ENCODE assay signal across 14 cellular contexts in genomic region chr16:12257926-12258561, GRCh38.
DNase-seq lines count a peak whose midpoint lies in the region; ATAC-seq and TF ChIP-seq lines count a peak whose summit lies in the region.
"Had no signal": no experiment of that assay in that cellular context is flagged by ENCODE, and none has a peak within 500 bp of the region (broad histone marks: within the 10 kb centered on the region; RNA-seq: fewer than 3 reads in every experiment).

No MANE protein-coding gene starts in this region.

- H3K23me2 ChIP-seq in H9 (ENCODE audit: insufficient read length, low read depth, low read length, poor library complexity, severe bottlenecking), result no peaks in the 10 kb centered on the region

- H3K9ac ChIP-seq in H9 (ENCODE audit: extremely low read depth, insufficient read length, low read length) (no peak overlapping the region), neuronal stem cell (ENCODE audit: low read depth, low read length, poor library complexity) (no peak overlapping the region)

- H4K8ac ChIP-seq in H9 (replicated peaks; ENCODE audit: insufficient read length, low read depth, low read length) (no peak overlapping the region), neuronal stem cell (ENCODE audit: low read depth, low read length) (no peak overlapping the region)

- H4K91ac ChIP-seq in H9 (ENCODE audit: insufficient read length, low read depth, low read length), result no peak overlapping the region
- no peak overlapping the region for H4K91ac ChIP-seq in neuronal stem cell (ENCODE audit: low read depth, low read length, poor library complexity)

- DNase-seq in H9, result peak; percentile 57
- peak; percentile 84 for DNase-seq in NCI-H2029 treated with DMSO at 0.1 percent for 48 hours (lab: John Stamatoyannopoulos, UW)
- peak; percentile 32 for DNase-seq in WTC11 (ENCODE audit: low spot score)
- DNase-seq in neuronal stem cell (ENCODE audit: low spot score), result no peak
- DNase-seq in NCI-H2081 treated with DMSO at 0.1 percent for 48 hours (lab: John Stamatoyannopoulos, UW), result no peak
- no peak for DNase-seq in activated CD4-positive, alpha-beta T cell treated with anti-CD3 and anti-CD28 coated beads for 36 hours
- no peak for DNase-seq in activated CD4-positive, CD25-positive, alpha-beta regulatory T cell (lab: John Stamatoyannopoulos, UW)
- DNase-seq: activated CD4-positive, CD25-positive, alpha-beta regulatory T cell treated with anti-CD3 and anti-CD28 coated beads, Interleukin-2, amount 50 U/mL, for 72 hours; DMS79 treated with DMSO at 0.1 percent for 48 hours; stimulated activated CD4-positive, alpha-beta T cell treated with anti-CD3 and anti-CD28 coated beads, Interleukin-12 subunit alpha, Interleukin-12 subunit beta, amount 100 ng/mL, for 4 hours had no signal

- no peaks in the 10 kb centered on the region for H3K79me1 ChIP-seq in H9 (ENCODE audit: insufficient read depth, low read depth, low read length, poor library complexity, severe bottlenecking)
- H3K79me1 ChIP-seq in neuronal stem cell (ENCODE audit: low read depth, low read length), result no peaks in the 10 kb centered on the region

- H2AFZ ChIP-seq in H9 (ENCODE audit: low read length), result no peak overlapping the region
- no peak overlapping the region for H2AFZ ChIP-seq in neuronal stem cell (ENCODE audit: low read length)

- no peak overlapping the region for H3K4me2 ChIP-seq in H9 (ENCODE audit: insufficient read depth, insufficient read length, low read length)
- H3K4me2 ChIP-seq in neuronal stem cell (ENCODE audit: insufficient read depth, low read length, poor library complexity, severe bottlenecking), result no peak overlapping the region

- no peak overlapping the region for H2BK12ac ChIP-seq in H9 (ENCODE audit: insufficient read length, low read depth, low read length)
- no peak overlapping the region for H2BK12ac ChIP-seq in neuronal stem cell (ENCODE audit: low read length)

- H3K27me3 Mint-ChIP-seq in H9 (ENCODE audit: low read depth) (peaks cover 3% of the 10 kb centered on the region; the same call in 1 of the 2 replicates), WTC11 (ENCODE audit: low read depth) (no peaks in the 10 kb centered on the region; the same call in 1 of the 2 replicates)
- no peaks in the 10 kb centered on the region for H3K27me3 Mint-ChIP-seq in activated CD4-positive, alpha-beta T cell treated with anti-CD3 and anti-CD28 coated beads for 36 hours
- H3K27me3 Mint-ChIP-seq: activated naive CD8-positive, alpha-beta T cell; stimulated activated memory B cell treated with anti-CD40 and anti-IgM and Interleukin-4, amounts not matched to agents 10 μg/mL and 1 μg/mL and 100 μg/mL, for 72 hours had no signal

- POLR2A ChIA-PET in WTC11 (lab: Charles Lee), result interaction anchor here (0.5 to 0.6 kb wide), 2 partner anchors 9 to 546 kb away, joined by 3 to 8 read pairs; partner anchors contain the start of gene CPPED1
- POLR2A ChIA-PET in activated CD4-positive, alpha-beta T cell treated with anti-CD3 and anti-CD28 coated beads for 36 hours (lab: Charles Lee), result no interaction called here

- H3K18ac ChIP-seq in H9 (ENCODE audit: insufficient read length, low read depth, low read length), result no peak overlapping the region
- H3K18ac ChIP-seq in neuronal stem cell (ENCODE audit: low read length), result no peak overlapping the region

- H3K4me1 ChIP-seq in H9 (ENCODE audit: insufficient read depth, low read length) (no peaks in the 10 kb centered on the region; the same call in 1 of the 2 replicates), neuronal stem cell (ENCODE audit: control insufficient read depth in 2 of 2, insufficient read depth in 1 of 2, low read depth in 1 of 2, low read length in 2 of 2) (peaks cover 12 to 28% of the 10 kb centered on the region in 2 donors)
- H3K4me1 ChIP-seq: HAP-1 had no signal

- H2BK15ac ChIP-seq in H9 (ENCODE audit: low read depth, low read length) (no peak overlapping the region), neuronal stem cell (ENCODE audit: low read length) (peak overlapping the region; percentile 28)

- CTCF ChIA-PET in WTC11 (lab: Charles Lee), result interaction anchor here (0.7 to 3.3 kb wide), 8 partner anchors 8 to 190 kb away, joined by 3 to 36 read pairs (median 4); no protein-coding TSS in a partner anchor
- CTCF ChIA-PET in activated CD4-positive, alpha-beta T cell treated with anti-CD3 and anti-CD28 coated beads for 36 hours (lab: Charles Lee), result interaction anchor here (0.7 kb wide), 1 partner anchor 1763 kb away, joined by 3 read pairs; no protein-coding TSS in a partner anchor

- H2BK20ac ChIP-seq in H9 (ENCODE audit: low read depth, low read length, poor library complexity, severe bottlenecking), result no peak overlapping the region

- no peak overlapping the region for H4K5ac ChIP-seq in H9 (ENCODE audit: insufficient read length, low read depth, low read length)

- H3K27ac Mint-ChIP-seq in H9 (peak overlapping the region in 1 of 3 experiments; percentile 22; a peak in 2 of 7 replicates), WTC11 (no peak overlapping the region)
- H3K27ac Mint-ChIP-seq in activated CD4-positive, alpha-beta T cell treated with anti-CD3 and anti-CD28 coated beads for 36 hours, result no peak overlapping the region
- H3K27ac Mint-ChIP-seq: activated naive CD8-positive, alpha-beta T cell; stimulated activated memory B cell treated with anti-CD40 and anti-IgM and Interleukin-4, amounts not matched to agents 10 μg/mL and 1 μg/mL and 100 μg/mL, for 72 hours had no signal

- H2BK120ac ChIP-seq in H9 (ENCODE audit: low read depth, low read length, poor library complexity, severe bottlenecking) (no peak overlapping the region), neuronal stem cell (ENCODE audit: low read depth, low read length) (no peak overlapping the region)

- H3K27ac ChIP-seq in H9 (ENCODE audit: insufficient read length, low read depth, low read length), result no peak overlapping the region
- H3K27ac ChIP-seq in neuronal stem cell (replicated peaks; ENCODE audit: low read length), result no peak overlapping the region

- H3K9me3 Mint-ChIP-seq in H9, result peaks cover 0 to 2% of the 10 kb centered on the region in 2 experiments; a peak in 1 of 5 replicates
- no peaks in the 10 kb centered on the region for H3K9me3 Mint-ChIP-seq in WTC11
- no peaks in the 10 kb centered on the region for H3K9me3 Mint-ChIP-seq in activated CD4-positive, alpha-beta T cell treated with anti-CD3 and anti-CD28 coated beads for 36 hours (ENCODE audit: low read depth)

- no peaks in the 10 kb centered on the region; a peak in 1 of 7 replicates for H3K36me3 Mint-ChIP-seq in H9 (ENCODE audit: insufficient read depth in 1 of 3, low read depth in 3 of 3)
- no peaks in the 10 kb centered on the region for H3K36me3 Mint-ChIP-seq in WTC11
- no peaks in the 10 kb centered on the region for H3K36me3 Mint-ChIP-seq in activated CD4-positive, alpha-beta T cell treated with anti-CD3 and anti-CD28 coated beads for 36 hours (ENCODE audit: low read depth)
- H3K36me3 Mint-ChIP-seq: activated naive CD8-positive, alpha-beta T cell had no signal

- H3K4ac ChIP-seq in H9 (ENCODE audit: low read depth, low read length) (no peak overlapping the region), neuronal stem cell (ENCODE audit: low read length) (no peak overlapping the region)

- peaks cover 2% of the 10 kb centered on the region for H4K20me1 ChIP-seq in H9 (ENCODE audit: control insufficient read depth, insufficient read depth, insufficient read length)

- H2AK5ac ChIP-seq in H9 (ENCODE audit: insufficient read length, low read length) (no peak overlapping the region), neuronal stem cell (ENCODE audit: low read depth, low read length) (no peak overlapping the region)

- no peak overlapping the region for H2BK5ac ChIP-seq in H9 (ENCODE audit: insufficient read length, low read length)
- no peak overlapping the region for H2BK5ac ChIP-seq in neuronal stem cell (ENCODE audit: low read length)

- TF ChIP-seq CTCF in H9 (conservative IDR thresholded peaks at IDR 0.05) (peak; percentile 43; the same call in 2 of the 3 replicates), WTC11 (IDR thresholded peaks at IDR 0.05) (no peak)

- ATAC-seq in WTC11 (no peak), HG03342 (IDR thresholded peaks at IDR 0.05; ENCODE audit: unreplicated experiment) (no peak)
- ATAC-seq in activated CD4-positive, alpha-beta T cell treated with anti-CD3 and anti-CD28 coated beads for 36 hours, result no peak
- ATAC-seq: stimulated activated memory B cell treated with anti-CD40 and anti-IgM and Interleukin-4, amounts not matched to agents 10 μg/mL and 1 μg/mL and 100 μg/mL, for 72 hours had no signal

- H3K23ac ChIP-seq in H9 (ENCODE audit: insufficient read length, low read depth, low read length) (no peak overlapping the region), neuronal stem cell (ENCODE audit: low read depth, low read length, poor library complexity) (no peak overlapping the region)

- peaks cover 15 to 27% of the 10 kb centered on the region in 2 experiments for H3K4me1 Mint-ChIP-seq in H9
- peaks cover 15% of the 10 kb centered on the region for H3K4me1 Mint-ChIP-seq in WTC11
- no peaks in the 10 kb centered on the region for H3K4me1 Mint-ChIP-seq in activated CD4-positive, alpha-beta T cell treated with anti-CD3 and anti-CD28 coated beads for 36 hours

- no peak overlapping the region for H3T11ph ChIP-seq in H9 (ENCODE audit: low read length)

- H3K56ac ChIP-seq in H9 (ENCODE audit: insufficient read length, low read depth, low read length), result no peak overlapping the region

- no peaks in the 10 kb centered on the region for H3K36me3 ChIP-seq in neuronal stem cell (replicated peaks in 1 of 2; ENCODE audit: control insufficient read depth in 2 of 2, insufficient read depth in 2 of 2, low read length in 2 of 2)
- H3K36me3 ChIP-seq: HAP-1 had no signal

- H3K9me3 ChIP-seq in H9 (ENCODE audit: control insufficient read depth, low read depth, low read length), result no peaks in the 10 kb centered on the region
- H3K9me3 ChIP-seq in neuronal stem cell (replicated peaks in 1 of 2; ENCODE audit: control insufficient read depth in 2 of 2, insufficient read depth in 1 of 2, low read depth in 1 of 2, low read length in 2 of 2), result no peaks in the 10 kb centered on the region
- H3K9me3 ChIP-seq: HAP-1 had no signal

- intact Hi-C loops in activated CD4-positive, alpha-beta T cell treated with anti-CD3 and anti-CD28 coated beads for 36 hours (cut with DNase I, micrococcal nuclease), result no loop called here

- H3K14ac ChIP-seq in H9 (ENCODE audit: insufficient read depth, low read length) (no peak overlapping the region), neuronal stem cell (ENCODE audit: low read length) (no peak overlapping the region)

- H3K4me3 Mint-ChIP-seq in H9 (no peak overlapping the region), WTC11 (no peak overlapping the region)
- H3K4me3 Mint-ChIP-seq in activated CD4-positive, alpha-beta T cell treated with anti-CD3 and anti-CD28 coated beads for 36 hours, result no peak overlapping the region
- H3K4me3 Mint-ChIP-seq: activated naive CD8-positive, alpha-beta T cell; stimulated activated memory B cell treated with anti-CD40 and anti-IgM and Interleukin-4, amounts not matched to agents 10 μg/mL and 1 μg/mL and 100 μg/mL, for 72 hours had no signal

- H3K4me3 ChIP-seq in neuronal stem cell (ENCODE audit: low read length in 2 of 2), result no peak overlapping the region
- H3K4me3 ChIP-seq: HAP-1 had no signal

- no CpG with 5 or more reads among the region's 12 CpGs for WGBS in H9 (ENCODE audit: extremely low coverage, insufficient read length, low lambda C conversion rate)
- WGBS in neuronal stem cell (ENCODE audit: extremely low coverage in 2 of 2, insufficient read length in 2 of 2, insufficient replicate concordance in 1 of 2), 2 donors, result no CpG with 5 or more reads among the region's 12 CpGs

- H3K27me3 ChIP-seq in H9 (ENCODE audit: insufficient read depth, low read length) (no peaks in the 10 kb centered on the region), neuronal stem cell (ENCODE audit: control insufficient read depth in 3 of 3, insufficient read depth in 3 of 3, low read depth in 1 of 3, low read length in 3 of 3) (no peaks in the 10 kb centered on the region)

- H3K79me2 ChIP-seq in H9 (ENCODE audit: insufficient read depth, low read length), result no peaks in the 10 kb centered on the region

Comparison
In these comparisons a context has a peak if more than half of its experiments do, and no peak if none do; other contexts are left out.
1. DNase-seq: peak in H9 (single experiment), NCI-H2029 treated with DMSO at 0.1 percent for 48 hours (single experiment) and WTC11 (single experiment); none in neuronal stem cell (single experiment), NCI-H2081 treated with DMSO at 0.1 percent for 48 hours (single experiment), activated CD4-positive, alpha-beta T cell treated with anti-CD3 and anti-CD28 coated beads for 36 hours (single experiment) and activated CD4-positive, CD25-positive, alpha-beta regulatory T cell (0 of 4).